ENCODE assay signal across 18 cellular contexts in the genomic region with DNA sequence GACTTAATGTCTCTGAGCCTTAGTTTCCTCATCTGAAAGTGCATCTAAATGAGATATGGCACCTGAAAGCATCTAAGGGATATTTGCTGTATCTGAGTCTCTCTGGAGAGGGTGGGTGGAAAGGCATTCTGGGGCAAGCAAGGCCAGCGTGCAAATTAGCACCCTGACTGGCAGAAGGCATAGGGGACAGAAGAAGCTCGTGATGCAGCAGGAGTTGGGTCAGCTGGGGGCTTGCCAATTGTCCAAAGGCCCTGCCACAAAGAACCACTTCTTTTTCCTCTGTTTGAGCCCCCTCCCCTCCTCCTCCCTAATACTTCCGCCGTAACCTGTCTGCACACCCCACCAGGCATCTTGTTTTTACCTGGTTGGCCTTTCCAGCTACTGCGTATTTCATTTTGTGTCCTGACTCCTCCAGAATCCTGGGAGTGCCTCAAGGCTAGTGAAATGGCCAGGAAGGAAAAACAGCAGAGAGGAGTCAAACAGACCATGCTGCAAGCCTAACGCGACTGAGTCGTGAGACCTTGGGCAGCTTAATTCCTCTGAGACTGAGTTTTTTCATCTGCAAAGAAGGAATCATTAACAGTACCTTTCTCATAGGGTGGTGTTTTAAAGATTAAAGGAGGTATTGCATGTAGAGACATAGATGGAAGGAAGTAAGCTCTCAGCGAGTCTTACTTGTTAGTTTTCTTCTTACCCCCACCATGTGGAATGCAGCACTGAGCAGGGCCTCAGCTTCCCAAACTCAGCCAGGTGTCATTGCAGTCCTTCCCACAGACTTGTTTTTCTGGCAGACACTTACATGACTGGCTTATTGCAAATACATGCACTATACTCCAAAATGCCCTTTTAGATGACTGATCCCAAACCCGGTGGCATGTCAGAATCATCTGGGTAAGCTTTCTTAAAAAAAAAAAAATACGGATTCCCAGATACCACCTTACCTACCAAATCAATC. TPM values are rescaled to one million over a fixed set of nuclear protein-coding genes. Genes with fewer than 3 reads are reported as not detected.
DNase-seq lines count a peak whose midpoint lies in the region; ATAC-seq, FAIRE-seq and TF ChIP-seq lines count a peak whose summit lies in the region.
"Had no signal": no experiment of that assay in that cellular context is flagged by ENCODE, and none has a peak within 500 bp of the region (broad histone marks: within the 10 kb centered on the region; RNA-seq: fewer than 3 reads in every experiment).

No MANE protein-coding gene starts in this region.

- no peak for TF ChIP-seq CTCF in bronchial epithelial cell (IDR thresholded peaks at IDR 0.05; ENCODE audit: insufficient read depth, low read length, severe bottlenecking)
- no peak for TF ChIP-seq CTCF in natural killer cell (IDR thresholded peaks at IDR 0.05)
- TF ChIP-seq CTCF in omental fat pad (IDR thresholded peaks at IDR 0.05) = no peak
- TF ChIP-seq CTCF in esophagus muscularis mucosa (IDR thresholded peaks at IDR 0.05) = no peak

- WGBS in esophagus muscularis mucosa = 87% methylated on average over 11 of the region's 11 CpGs

- H3K36me3 Mint-ChIP-seq in activated naive CD8-positive, alpha-beta T cell treated with anti-CD3 and anti-CD28 coated beads, Interleukin-2, amount 10 ng/mL, durations not matched to agents 7 days and 5 days = peaks cover 2% of the 10 kb centered on the region
- no peaks in the 10 kb centered on the region for H3K36me3 Mint-ChIP-seq in activated naive CD8-positive, alpha-beta T cell treated with anti-CD3 and anti-CD28 coated beads for 36 hours
- no peaks in the 10 kb centered on the region for H3K36me3 Mint-ChIP-seq in natural killer cell

- no peak overlapping the region for H3K27ac ChIP-seq in esophagus muscularis mucosa (replicated peaks in 1 of 4)
- H3K27ac ChIP-seq: C4-2B had no signal

- TF ChIP-seq EP300 in esophagus muscularis mucosa (IDR thresholded peaks at IDR 0.05) = no peak

- no peak overlapping the region for H3K4me3 ChIP-seq in bronchial epithelial cell (ENCODE audit: low read depth, low read length)
- no peak overlapping the region for H3K4me3 ChIP-seq in esophagus muscularis mucosa

- H3K9me3 Mint-ChIP-seq in activated naive CD8-positive, alpha-beta T cell treated with anti-CD3 and anti-CD28 coated beads, Interleukin-2, amount 10 ng/mL, durations not matched to agents 7 days and 5 days = no peaks in the 10 kb centered on the region
- H3K9me3 Mint-ChIP-seq in activated naive CD8-positive, alpha-beta T cell treated with anti-CD3 and anti-CD28 coated beads for 36 hours = no peaks in the 10 kb centered on the region
- H3K9me3 Mint-ChIP-seq in natural killer cell = no peaks in the 10 kb centered on the region

- no peak for TF ChIP-seq POLR2A in esophagus muscularis mucosa (IDR thresholded peaks at IDR 0.05; ENCODE audit: low read depth)

- peak; percentile 43 for FAIRE-seq in bronchial epithelial cell (lab: Jason Lieb, UNC)
- FAIRE-seq: GM12892, H1, HepG2 had no signal

- H3K36me3 ChIP-seq in bronchial epithelial cell (ENCODE audit: control insufficient read depth, insufficient read depth, low read length) (no peaks in the 10 kb centered on the region), esophagus muscularis mucosa (no peaks in the 10 kb centered on the region)

- no peak for ATAC-seq in activated naive CD8-positive, alpha-beta T cell treated with anti-CD3 and anti-CD28 coated beads, Interleukin-2, amount 10 ng/mL, durations not matched to agents 7 days and 5 days (ENCODE audit: low read depth)
- ATAC-seq in natural killer cell (no peak), omental fat pad (ENCODE audit: low FRiP score) (no peak)
- ATAC-seq: HepG2 had no signal

- peak overlapping the region; percentile 10 for H3K27ac Mint-ChIP-seq in activated naive CD8-positive, alpha-beta T cell treated with anti-CD3 and anti-CD28 coated beads, Interleukin-2, amount 10 ng/mL, durations not matched to agents 7 days and 5 days
- H3K27ac Mint-ChIP-seq in activated naive CD8-positive, alpha-beta T cell treated with anti-CD3 and anti-CD28 coated beads for 36 hours = no peak overlapping the region
- H3K27ac Mint-ChIP-seq in natural killer cell = no peak overlapping the region

- H3K27me3 ChIP-seq in bronchial epithelial cell (ENCODE audit: control insufficient read depth, insufficient read depth, low read length) (no peaks in the 10 kb centered on the region), esophagus muscularis mucosa (no peaks in the 10 kb centered on the region)

- no peaks in the 10 kb centered on the region for H3K9me3 ChIP-seq in esophagus muscularis mucosa

- no peaks in the 10 kb centered on the region for H3K4me1 ChIP-seq in esophagus muscularis mucosa

- POLR2A ChIA-PET in activated naive CD8-positive, alpha-beta T cell treated with anti-CD3 and anti-CD28 coated beads, Interleukin-2, amount 10 ng/mL, durations not matched to agents 7 days and 5 days (lab: Charles Lee) = no interaction called here

- peaks cover 31% of the 10 kb centered on the region for H3K4me1 Mint-ChIP-seq in activated naive CD8-positive, alpha-beta T cell treated with anti-CD3 and anti-CD28 coated beads, Interleukin-2, amount 10 ng/mL, durations not matched to agents 7 days and 5 days
- peaks cover 21% of the 10 kb centered on the region for H3K4me1 Mint-ChIP-seq in activated naive CD8-positive, alpha-beta T cell treated with anti-CD3 and anti-CD28 coated beads for 36 hours
- peaks cover 41 to 45% of the 10 kb centered on the region in 2 donors for H3K4me1 Mint-ChIP-seq in natural killer cell

- peaks cover 85% of the 10 kb centered on the region for H3K27me3 Mint-ChIP-seq in activated naive CD8-positive, alpha-beta T cell treated with anti-CD3 and anti-CD28 coated beads, Interleukin-2, amount 10 ng/mL, durations not matched to agents 7 days and 5 days
- H3K27me3 Mint-ChIP-seq in activated naive CD8-positive, alpha-beta T cell treated with anti-CD3 and anti-CD28 coated beads for 36 hours = peaks cover 98% of the 10 kb centered on the region
- peaks cover 54 to 60% of the 10 kb centered on the region in 2 donors for H3K27me3 Mint-ChIP-seq in natural killer cell (ENCODE audit: low read depth in 2 of 2)

- intact Hi-C loops in natural killer cell (cut with micrococcal nuclease) (loop anchor here (5.0 kb wide), 1 partner anchor 69 kb away; no protein-coding TSS in a partner anchor), esophagus muscularis mucosa (cut with DNase I) (no loop called here)

- DNase-seq in activated naive CD8-positive, alpha-beta T cell treated with anti-CD3 and anti-CD28 coated beads, Interleukin-2, amount 10 ng/mL, durations not matched to agents 7 days and 5 days = no peak
- no peak for DNase-seq in activated naive CD8-positive, alpha-beta T cell treated with anti-CD3 and anti-CD28 coated beads for 36 hours
- DNase-seq in bronchial epithelial cell (ENCODE audit: low read depth) (no peak), natural killer cell (no peak), omental fat pad (ENCODE audit: low spot score) (no peak), esophagus muscularis mucosa (ENCODE audit: extremely low spot score) (no peak), NCI-H2081 treated with DMSO at 0.1 percent for 48 hours (lab: John Stamatoyannopoulos, UW) (no peak)
- DNase-seq: DMS 273 treated with DMSO at 0.1 percent for 48 hours, GF-D8, KG1, NCI-H1436, NCI-H2029 treated with DMSO at 0.1 percent for 48 hours, NCI-H748 treated with DMSO at 0.1 percent for 48 hours, RPMI8226 had no signal

- no peak overlapping the region for H3K4me3 Mint-ChIP-seq in activated naive CD8-positive, alpha-beta T cell treated with anti-CD3 and anti-CD28 coated beads, Interleukin-2, amount 10 ng/mL, durations not matched to agents 7 days and 5 days
- no peak overlapping the region for H3K4me3 Mint-ChIP-seq in activated naive CD8-positive, alpha-beta T cell treated with anti-CD3 and anti-CD28 coated beads for 36 hours
- H3K4me3 Mint-ChIP-seq in natural killer cell = peak overlapping the region; percentile 74

RNA-seq across cellular contexts. Expression of a gene that starts 49.1 kb away (rescaled TPM):
- total RNA-seq in activated naive CD8-positive, alpha-beta T cell treated with anti-CD3 and anti-CD28 coated beads, Interleukin-2, amount 10 ng/mL, durations not matched to agents 7 days and 5 days = 10 to 100 TPM; 29.8 to 33.2 TPM
- total RNA-seq in activated naive CD8-positive, alpha-beta T cell treated with anti-CD3 and anti-CD28 coated beads for 36 hours = 10 to 100 TPM; 24.4 to 26.7 TPM
- total RNA-seq in bronchial epithelial cell = 26.5 and 48.7 TPM in 2 replicates
- total RNA-seq in natural killer cell = 10 to 100 TPM; 11.2 to 14.1 (median 13.6) TPM
- 10 to 100 TPM; 32.3 to 40.0 (median 36.4) TPM for total RNA-seq in omental fat pad
- total RNA-seq in esophagus muscularis mucosa = 100 to 1,000 TPM; 198 to 292 (median 226) TPM
